8 cellular contexts compared by ENCODE assay signal in the genomic region with DNA sequence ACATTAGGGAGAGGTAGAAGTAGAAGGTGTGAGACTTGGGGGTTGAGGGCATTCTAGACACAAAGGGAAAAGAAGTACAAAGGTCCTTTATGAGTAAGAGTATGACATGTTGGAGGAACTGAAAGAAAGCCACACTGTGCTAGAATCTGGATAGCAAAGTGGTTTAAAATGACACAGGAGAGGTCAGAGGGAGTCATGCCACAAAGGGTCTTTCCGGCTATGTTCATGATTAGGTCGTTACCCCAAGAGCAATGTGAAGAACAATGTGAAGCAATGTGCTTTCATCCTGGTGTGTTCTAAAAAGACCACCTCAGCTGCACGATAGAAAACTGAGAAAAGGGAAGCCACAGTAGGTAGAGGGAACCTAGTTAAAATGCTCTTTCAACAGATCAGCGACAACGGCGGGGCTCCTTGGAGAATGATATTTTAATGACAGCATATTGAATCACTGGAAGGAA. TPM values are rescaled to one million over a fixed set of nuclear protein-coding genes. Genes with fewer than 3 reads are reported as not detected.
DNase-seq lines count a peak whose midpoint lies in the region; ATAC-seq and TF ChIP-seq lines count a peak whose summit lies in the region.

No MANE protein-coding gene starts in this region.

- CTCF ChIA-PET in MCF 10A (lab: Yijun Ruan, JAX), result interaction anchor here (0.6 to 0.7 kb wide), 2 partner anchors 70 to 1706 kb away, joined by 3 to 4 read pairs; no protein-coding TSS in a partner anchor

- in situ Hi-C loops in KBM-7 (cut with MboI; ENCODE audit: low pct_unique_long_range_greater_than_20kb, low sequenced_read_pairs), result no loop called here

- intact Hi-C loops in MCF 10A (cut with micrococcal nuclease) (no loop called here), breast epithelium (cut with DNase I; ENCODE audit: low total_unique reads) (no loop called here), upper lobe of right lung (cut with DNase I) (no loop called here), Right ventricle myocardium superior (cut with DNase I) (no loop called here)

- H3K4me3 ChIP-seq in breast epithelium (no peak overlapping the region), upper lobe of right lung (no peak overlapping the region)

- ATAC-seq in HG03039 (IDR thresholded peaks at IDR 0.05; ENCODE audit: unreplicated experiment) (peak; percentile 90), upper lobe of right lung (peak; percentile 74), Right ventricle myocardium superior (ENCODE audit: poor library complexity) (no peak)

- no peak overlapping the region for H3K27ac Mint-ChIP-seq in MCF 10A (ENCODE audit: low read depth, unreplicated experiment)

- H3K27ac ChIP-seq in breast epithelium (no peak overlapping the region), upper lobe of right lung (no peak overlapping the region)

- POLR2A ChIA-PET in MCF 10A (lab: Yijun Ruan, JAX), result no interaction called here

- no TSS peak for BruUV-seq in MCF 10A (replicated peaks; lab: Mats Ljungman, UMichigan)

- H3K4me1 ChIP-seq in breast epithelium (no peaks in the 10 kb centered on the region), upper lobe of right lung (no peaks in the 10 kb centered on the region)

- H3K9me3 ChIP-seq in breast epithelium (no peaks in the 10 kb centered on the region), upper lobe of right lung (no peaks in the 10 kb centered on the region)

- no peak overlapping the region for H3K4me3 Mint-ChIP-seq in MCF 10A (ENCODE audit: unreplicated experiment)

- DNase-seq in MCF 10A (ENCODE audit: unreplicated experiment) (peak; percentile 18), breast epithelium (ENCODE audit: low spot score in 2 of 2) (no peak), SIG-M5 (lab: John Stamatoyannopoulos, UW) (peak; percentile 62), upper lobe of right lung (no peak), Right ventricle myocardium superior (no peak), KBM-7 (no peak)
- DNase-seq in effector CD4-positive, alpha-beta T cell, result no peak

- H3K27me3 Mint-ChIP-seq in MCF 10A (ENCODE audit: insufficient read depth, unreplicated experiment), result no peaks in the 10 kb centered on the region

- no peak for TF ChIP-seq POLR2A in breast epithelium (IDR thresholded peaks at IDR 0.05)

- TF ChIP-seq CTCF in MCF 10A (IDR thresholded peaks at IDR 0.05; ENCODE audit: unreplicated experiment), result no peak
- no peak for TF ChIP-seq CTCF in breast epithelium (IDR thresholded peaks at IDR 0.05)
- TF ChIP-seq CTCF in upper lobe of right lung (IDR thresholded peaks at IDR 0.05), result no peak

- H3K36me3 ChIP-seq in breast epithelium (no peaks in the 10 kb centered on the region), upper lobe of right lung (peaks cover 14% of the 10 kb centered on the region)

- no peaks in the 10 kb centered on the region for H3K9me3 Mint-ChIP-seq in MCF 10A (ENCODE audit: unreplicated experiment)

- H3K27me3 ChIP-seq in breast epithelium (no peaks in the 10 kb centered on the region), upper lobe of right lung (no peaks in the 10 kb centered on the region)

- peaks cover 19% of the 10 kb centered on the region for H3K36me3 Mint-ChIP-seq in MCF 10A (ENCODE audit: insufficient read depth, unreplicated experiment)

- H3K4me1 Mint-ChIP-seq in MCF 10A (ENCODE audit: insufficient read depth, unreplicated experiment), result peaks cover 8% of the 10 kb centered on the region

RNA-seq across cellular contexts. Expression of a gene that starts 29.2 kb away (rescaled TPM):
- 27.3 and 36.0 TPM in 2 replicates for total RNA-seq in MCF 10A (2022)
- 10 to 100 TPM; 38.7 to 71.0 (median 43.6) TPM for total RNA-seq in breast epithelium
- 53.8 TPM for total RNA-seq in upper lobe of right lung
- 11.3 TPM for total RNA-seq in Right ventricle myocardium superior

Comparison
In these comparisons a context has a peak if more than half of its experiments do, and no peak if none do; other contexts are left out.
1. DNase-seq: peak in MCF 10A (single experiment) and SIG-M5 (single experiment); none in breast epithelium (0 of 2), upper lobe of right lung (single experiment), effector CD4-positive, alpha-beta T cell (single experiment), Right ventricle myocardium superior (single experiment) and KBM-7 (single experiment).